ENCODE assay signal across 40 cellular contexts in the genomic region with DNA sequence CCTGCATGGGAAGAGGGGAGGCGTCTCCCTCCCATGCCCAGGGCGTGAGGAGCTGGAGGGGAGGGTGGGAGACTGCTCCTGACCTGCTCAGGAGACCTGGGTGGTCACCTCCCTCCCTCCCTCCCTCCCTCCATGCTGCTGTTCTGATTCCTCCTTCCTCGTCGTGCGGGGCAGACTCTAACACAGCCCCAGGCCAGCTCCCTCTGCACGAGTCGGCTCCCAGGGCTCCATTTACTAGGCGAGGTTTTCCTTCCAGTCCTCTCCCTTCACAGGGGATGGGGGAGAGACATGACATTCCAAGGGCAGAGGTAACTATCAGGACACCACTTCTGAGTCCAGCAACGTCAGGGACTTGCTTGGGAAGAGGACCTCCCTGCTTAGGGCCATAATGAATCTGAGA. TPM values are rescaled to one million over a fixed set of nuclear protein-coding genes. Genes with fewer than 3 reads are reported as not detected.
"Had no signal": no experiment of that assay in that cellular context is flagged by ENCODE, and none has a peak within 500 bp of the region (broad histone marks: within the 10 kb centered on the region; RNA-seq: fewer than 3 reads in every experiment).

No MANE protein-coding gene starts in this region.

- H3K4me1 ChIP-seq: Peyer's patch had no signal

- H3K9me3 Mint-ChIP-seq: activated CD4-positive, alpha-beta memory T cell treated with anti-CD3 and anti-CD28 coated beads, Interleukin-2, amount 10 ng/mL, durations not matched to agents 7 days and 5 days; activated naive CD4-positive, alpha-beta T cell treated with anti-CD3 and anti-CD28 coated beads, Interleukin-2, amount 50 U/mL, for 24 hours; activated T-helper 2 cell treated with anti-CD3 and anti-CD28 coated beads, Interferon-gamma antibody, Interleukin-2, Interleukin-4, amounts not matched to agents 10 μg/mL and 5 μg/mL and 100 μg/mL, durations not matched to agents 14 hours and 24 hours and 36 hours had no signal

- ATAC-seq: activated CD8-positive, alpha-beta memory T cell treated with anti-CD3 and anti-CD28 coated beads, Interleukin-2, amount 10 ng/mL, durations not matched to agents 7 days and 5 days; PC-3; SK-N-SH treated with all-trans-retinoic acid at 6 μM for 48 hours had no signal

- H3K9me3 ChIP-seq: Peyer's patch had no signal

- DNase-seq: activated B cell treated with CpG ODN at 0.5 μM for 24 hours; activated CD4-positive, alpha-beta memory T cell treated with anti-CD3 and anti-CD28 coated beads, Interleukin-2, amount 10 ng/mL, durations not matched to agents 7 days and 5 days; activated CD4-positive, alpha-beta T cell treated with anti-CD3 and anti-CD28 coated beads for 4 hours; activated CD4-positive, alpha-beta T cell treated with anti-CD3 and anti-CD28 coated beads, Interleukin-2, amount 50 U/mL, for 1 hour; activated CD4-positive, CD25-positive, alpha-beta regulatory T cell treated with anti-CD3 and anti-CD28 coated beads, Interleukin-2, amount 50 U/mL, for 72 hours; activated CD8-positive, alpha-beta memory T cell treated with anti-CD3 and anti-CD28 coated beads for 24 hours; activated CD8-positive, alpha-beta memory T cell treated with anti-CD3 and anti-CD28 coated beads, Interleukin-2, amount 10 ng/mL, durations not matched to agents 7 days and 5 days; activated CD8-positive, alpha-beta memory T cell treated with anti-CD3 and anti-CD28 coated beads, Interleukin-2, amount 50 U/mL, for 48 hours; anterior cingulate cortex; central memory CD4-positive, alpha-beta T cell; MM.1S; MV-4-11; NCI-H1092 treated with DMSO at 0.1 percent for 48 hours; NCI-H1417; NCI-H146; NCI-H187; NCI-H2029 treated with DMSO at 0.1 percent for 48 hours; NCI-H2107; NCI-H2171; NCI-H510A; NCI-H526; NCI-H748 treated with DMSO at 0.1 percent for 48 hours; NK-92 treated with Interleukin-12 subunit alpha and Interleukin-12 subunit beta, amount 100 ng/mL, for 24 hours; PC-3; RPMI8226; SIG-M5; SW 1271; T-helper 1 cell; T-helper 2 cell; T-helper 9 cell had no signal

- H3K4me2 ChIP-seq: KMS-11 had no signal

- H3K27me3 ChIP-seq: Peyer's patch had no signal

- H3K36me3 ChIP-seq: Peyer's patch had no signal

- H3K4me3 Mint-ChIP-seq: activated B cell treated with CpG ODN at 0.5 μM for 24 hours; activated CD4-positive, alpha-beta memory T cell treated with anti-CD3 and anti-CD28 coated beads, Interleukin-2, amount 10 ng/mL, durations not matched to agents 7 days and 5 days; activated CD8-positive, alpha-beta memory T cell treated with anti-CD3 and anti-CD28 coated beads, Interleukin-2, amount 10 ng/mL, durations not matched to agents 7 days and 5 days; activated naive CD4-positive, alpha-beta T cell treated with anti-CD3 and anti-CD28 coated beads, Interleukin-2, amount 50 U/mL, for 24 hours; brain had no signal

- H3K4me1 Mint-ChIP-seq: activated B cell treated with CpG ODN at 0.5 μM for 24 hours; activated CD4-positive, alpha-beta memory T cell treated with anti-CD3 and anti-CD28 coated beads, Interleukin-2, amount 10 ng/mL, durations not matched to agents 7 days and 5 days; activated CD8-positive, alpha-beta memory T cell treated with anti-CD3 and anti-CD28 coated beads, Interleukin-2, amount 10 ng/mL, durations not matched to agents 7 days and 5 days; activated naive CD4-positive, alpha-beta T cell treated with anti-CD3 and anti-CD28 coated beads, Interleukin-2, amount 50 U/mL, for 24 hours had no signal

- H3K36me3 Mint-ChIP-seq: activated CD8-positive, alpha-beta memory T cell treated with anti-CD3 and anti-CD28 coated beads, Interleukin-2, amount 10 ng/mL, durations not matched to agents 7 days and 5 days; activated naive CD4-positive, alpha-beta T cell treated with anti-CD3 and anti-CD28 coated beads, Interleukin-2, amount 50 U/mL, for 24 hours had no signal

- H3K27ac Mint-ChIP-seq: activated B cell treated with CpG ODN at 0.5 μM for 24 hours; activated CD4-positive, alpha-beta memory T cell treated with anti-CD3 and anti-CD28 coated beads, Interleukin-2, amount 10 ng/mL, durations not matched to agents 7 days and 5 days; activated CD8-positive, alpha-beta memory T cell treated with anti-CD3 and anti-CD28 coated beads, Interleukin-2, amount 10 ng/mL, durations not matched to agents 7 days and 5 days; activated naive CD4-positive, alpha-beta T cell treated with anti-CD3 and anti-CD28 coated beads, Interleukin-2, amount 50 U/mL, for 24 hours; activated T-helper 2 cell treated with anti-CD3 and anti-CD28 coated beads, Interferon-gamma antibody, Interleukin-2, Interleukin-4, amounts not matched to agents 10 μg/mL and 5 μg/mL and 100 μg/mL, durations not matched to agents 14 hours and 24 hours and 36 hours; brain had no signal

- H3K9ac ChIP-seq: KMS-11 had no signal

- H3K27ac ChIP-seq: KMS-11, Peyer's patch, VCaP had no signal

- H3K4me3 ChIP-seq: Peyer's patch had no signal

RNA-seq across cellular contexts. Expression of gene VIPR2, which starts 23.6 kb away (rescaled TPM):
- total RNA-seq: activated B cell treated with CpG ODN at 0.5 μM for 24 hours, bronchial epithelial cell, LHCN-M2, PC-3, SK-MEL-5 had no signal
